Comparison of ENCODE assay signal across 8 cellular contexts in genomic region chr19:29694669-29695627, GRCh38. TPM values are rescaled to one million over a fixed set of nuclear protein-coding genes. Genes with fewer than 3 reads are reported as not detected.
DNase-seq lines count a peak whose midpoint lies in the region; ATAC-seq and TF ChIP-seq lines count a peak whose summit lies in the region.

No MANE protein-coding gene starts in this region.

- intact Hi-C loops in left lung (cut with DNase I) = no loop called here

- peak; percentile 80 for ATAC-seq in HG02852 (IDR thresholded peaks at IDR 0.05; ENCODE audit: unreplicated experiment)
- peak; percentile 99 for ATAC-seq in left lung

- H3K9me3 ChIP-seq in left lung = peaks cover 0 to 9% of the 10 kb centered on the region in 2 donors

- DNase-seq in NCI-H1105 treated with DMSO at 0.1 percent for 48 hours (lab: John Stamatoyannopoulos, UW) (peak; percentile 16), NCI-H1105 (lab: John Stamatoyannopoulos, UW) (no peak), NCI-H226 (peak; percentile 29), choroid plexus epithelial cell (ENCODE audit: low read depth) (peak; percentile 76), left lung (peak; percentile 73 to 93)
- DNase-seq in activated CD4-positive, alpha-beta T cell treated with anti-CD3 and anti-CD28 coated beads for 48 hours = peak; percentile 89
- peak; percentile 65 to 77 (median 68) for DNase-seq in stimulated activated CD4-positive, alpha-beta T cell treated with anti-CD3 and anti-CD28 coated beads, TNF-alpha, amount 100 ng/mL, for 4 hours (ENCODE audit: low read depth in 3 of 3)

- H3K4me1 ChIP-seq in left lung = no peaks in the 10 kb centered on the region

- H3K4me3 ChIP-seq in choroid plexus epithelial cell (ENCODE audit: low read depth, low read length) = no peak overlapping the region
- no peak overlapping the region for H3K4me3 ChIP-seq in left lung

- no peak overlapping the region for H3K27ac ChIP-seq in left lung

- H3K36me3 ChIP-seq in left lung = no peaks in the 10 kb centered on the region

- TF ChIP-seq CTCF in choroid plexus epithelial cell (conservative IDR thresholded peaks at IDR 0.05; ENCODE audit: low read depth, low read length) (peak; percentile 90), left lung (IDR thresholded peaks at IDR 0.05) (peak; percentile 76 to 84)

- no peaks in the 10 kb centered on the region for H3K27me3 ChIP-seq in left lung

RNA-seq across cellular contexts. Expression of gene C19orf12, which starts 20.1 kb away (rescaled TPM):
- 10 to 100 TPM; 20.3 to 22.7 TPM for total RNA-seq in left lung

RNA-seq across cellular contexts. Expression of gene PLEKHF1, which starts 29.7 kb away (rescaled TPM):
- 1 to 10 TPM; 6.1 to 8.5 TPM for total RNA-seq in left lung
